In the genomic region with DNA sequence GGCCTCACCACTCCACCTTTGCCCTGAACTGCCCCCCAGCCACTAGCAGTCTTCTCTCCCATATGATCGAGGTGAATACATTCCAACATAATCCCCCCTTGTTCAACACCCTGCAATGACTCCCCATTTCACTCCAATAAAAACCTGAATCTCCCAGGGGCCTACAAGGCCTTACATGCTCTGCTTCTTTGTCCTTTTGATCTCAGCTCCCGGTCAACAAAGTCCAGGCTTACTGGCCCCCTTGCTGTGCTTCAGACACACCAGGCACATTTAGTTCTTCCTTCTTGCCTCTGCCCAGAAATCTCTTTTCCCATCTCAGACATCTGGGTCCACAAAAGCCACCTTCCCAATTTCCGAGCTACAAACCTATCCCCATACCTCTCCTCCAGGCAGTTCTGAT, we compare ENCODE assay signal across 16 cellular contexts. TPM values are rescaled to one million over a fixed set of nuclear protein-coding genes. Genes with fewer than 3 reads are reported as not detected.
DNase-seq lines count a peak whose midpoint lies in the region; ATAC-seq, FAIRE-seq and TF ChIP-seq lines count a peak whose summit lies in the region.
"Had no signal": no experiment of that assay in that cellular context is flagged by ENCODE, and none has a peak within 500 bp of the region (broad histone marks: within the 10 kb centered on the region; RNA-seq: fewer than 3 reads in every experiment).

No MANE protein-coding gene starts in this region.

- H3K9me2 ChIP-seq in Karpas-422 (replicated peaks; ENCODE audit: insufficient read depth, low read length) = no peaks in the 10 kb centered on the region

- WGBS in esophagus squamous epithelium, 2 donors = 84 to 90% methylated on average over 3 of the region's 3 CpGs

- H3K4me1 Mint-ChIP-seq in Calu3 (ENCODE audit: low read depth, unreplicated experiment) = peaks cover 74% of the 10 kb centered on the region

- H3K9me3 ChIP-seq in Karpas-422 (ENCODE audit: low read length) = no peaks in the 10 kb centered on the region
- H3K9me3 ChIP-seq in keratinocyte (ENCODE audit: control insufficient read depth, low read depth, low read length) = no peaks in the 10 kb centered on the region
- no peaks in the 10 kb centered on the region for H3K9me3 ChIP-seq in osteoblast (ENCODE audit: low read depth, low read length)
- H3K9me3 ChIP-seq in esophagus squamous epithelium = no peaks in the 10 kb centered on the region
- H3K9me3 ChIP-seq: BLaER1 treated with 17β-estradiol and CSF1 and Interleukin-3, amounts not matched to agents 10 nM and 100 nM had no signal

- no peaks in the 10 kb centered on the region for H3K27me3 ChIP-seq in Karpas-422 (ENCODE audit: low read length)
- no peaks in the 10 kb centered on the region for H3K27me3 ChIP-seq in keratinocyte (ENCODE audit: control insufficient read depth, extremely low read depth, insufficient read depth, low read length)
- H3K27me3 ChIP-seq in osteoblast (ENCODE audit: insufficient read depth, low read length) = no peaks in the 10 kb centered on the region
- H3K27me3 ChIP-seq in esophagus squamous epithelium = no peaks in the 10 kb centered on the region

- H3K4me2 ChIP-seq in Karpas-422 (ENCODE audit: low read depth, low read length, poor library complexity, severe bottlenecking) (peak overlapping the region; percentile 72), keratinocyte (ENCODE audit: control insufficient read depth, extremely low read depth, insufficient read depth, low read depth, low read length) (peak overlapping the region; percentile 81), osteoblast (ENCODE audit: insufficient read depth, low read length) (no peak overlapping the region)
- H3K4me2 ChIP-seq: BLaER1 treated with 17β-estradiol and CSF1 and Interleukin-3, amounts not matched to agents 10 nM and 100 nM had no signal

- no peaks in the 10 kb centered on the region for H3K27me3 Mint-ChIP-seq in Calu3 (ENCODE audit: unreplicated experiment)

- H3K79me2 ChIP-seq in Karpas-422 (ENCODE audit: low read length) (peaks cover 100% of the 10 kb centered on the region), keratinocyte (ENCODE audit: control insufficient read depth, insufficient read depth, low read length) (peaks cover 82% of the 10 kb centered on the region), osteoblast (ENCODE audit: insufficient read depth, low read length) (peaks cover 89% of the 10 kb centered on the region)

- peak overlapping the region; percentile 34; the same call in 1 of the 2 replicates for H3K9ac ChIP-seq in Karpas-422 (ENCODE audit: low read length)
- H3K9ac ChIP-seq in keratinocyte (ENCODE audit: control insufficient read depth, extremely low read depth, insufficient read depth, low read length) = no peak overlapping the region
- H3K9ac ChIP-seq: BLaER1 treated with 17β-estradiol and CSF1 and Interleukin-3, amounts not matched to agents 10 nM and 100 nM had no signal

- TF ChIP-seq POLR2A in esophagus squamous epithelium (IDR thresholded peaks at IDR 0.05) = no peak

- H3K9me3 Mint-ChIP-seq in Calu3 (ENCODE audit: low read depth, unreplicated experiment) = peaks cover 7% of the 10 kb centered on the region
- H3K9me3 Mint-ChIP-seq: CD8-positive, alpha-beta T cell had no signal

- H3K4me3 ChIP-seq in Karpas-422 (ENCODE audit: low read length) = no peak overlapping the region
- H3K4me3 ChIP-seq in keratinocyte (ENCODE audit: control insufficient read depth in 2 of 3, extremely low read depth in 1 of 3, insufficient read depth in 2 of 3, low read depth in 1 of 3, low read length in 3 of 3) = no peak overlapping the region
- no peak overlapping the region for H3K4me3 ChIP-seq in osteoblast (ENCODE audit: insufficient read depth, low read length)
- H3K4me3 ChIP-seq in esophagus squamous epithelium = no peak overlapping the region
- H3K4me3 ChIP-seq: BLaER1 treated with 17β-estradiol and CSF1 and Interleukin-3, amounts not matched to agents 10 nM and 100 nM had no signal

- FAIRE-seq in keratinocyte (lab: Jason Lieb, UNC) = no peak
- FAIRE-seq: H54 had no signal

- intact Hi-C loops in Calu3 (cut with micrococcal nuclease; ENCODE audit: unreplicated experiment) = no loop called here
- intact Hi-C loops in esophagus squamous epithelium (cut with DNase I) = no loop called here

- no peak for DNase-seq in Calu3
- DNase-seq in Karpas-422 = no peak
- DNase-seq in keratinocyte (ENCODE audit: low read depth, low spot score) = no peak
- DNase-seq in osteoblast (ENCODE audit: insufficient read length, low spot score, missing footprints) = no peak
- DNase-seq in activated gamma-delta T cell (lab: John Stamatoyannopoulos, UW) = no peak
- DNase-seq in esophagus squamous epithelium (lab: John Stamatoyannopoulos, UW) = no peak
- no peak for DNase-seq in GM19238 (ENCODE audit: insufficient read length, low spot score)
- DNase-seq: CD8-positive, alpha-beta T cell; DMS79; NCI-H1105 treated with DMSO at 0.1 percent for 48 hours; NCI-H1694; NK-92 treated with Interleukin-12 subunit alpha and Interleukin-12 subunit beta, amount 100 ng/mL, for 24 hours; SIG-M5 had no signal

- no peaks in the 10 kb centered on the region for H3K9me1 ChIP-seq in keratinocyte (ENCODE audit: control insufficient read depth, extremely low read depth, insufficient read depth, low read length)

- H3K4me1 ChIP-seq in Karpas-422 (ENCODE audit: low read length) (peaks cover 95% of the 10 kb centered on the region), keratinocyte (ENCODE audit: control insufficient read depth, extremely low read depth, insufficient read depth, low read length) (peaks cover 55% of the 10 kb centered on the region), osteoblast (ENCODE audit: insufficient read depth, low read length) (peaks cover 38% of the 10 kb centered on the region), esophagus squamous epithelium (peaks cover 3 to 22% (median 5%) of the 10 kb centered on the region in 3 donors)

- H3K4me3 Mint-ChIP-seq in Calu3 (ENCODE audit: low read depth, unreplicated experiment) = peak overlapping the region; percentile 51
- H3K4me3 Mint-ChIP-seq: CD8-positive, alpha-beta T cell had no signal

- H2AFZ ChIP-seq in Karpas-422 (ENCODE audit: low read length) = no peak overlapping the region
- H2AFZ ChIP-seq in keratinocyte (ENCODE audit: control insufficient read depth, low read length) = no peak overlapping the region
- H2AFZ ChIP-seq in osteoblast (ENCODE audit: low read length) = no peak overlapping the region

- no TSS peak for BruUV-seq in Calu3 (replicated peaks; lab: Mats Ljungman, UMichigan)

- ATAC-seq in GM18517 (IDR thresholded peaks at IDR 0.05; ENCODE audit: unreplicated experiment) = no peak
- ATAC-seq: CD8-positive, alpha-beta T cell had no signal

- peaks cover 13% of the 10 kb centered on the region; the same call in 1 of the 2 replicates for H4K20me1 ChIP-seq in Karpas-422 (ENCODE audit: insufficient read depth, low read depth, low read length)
- H4K20me1 ChIP-seq in keratinocyte (ENCODE audit: control insufficient read depth, extremely low read depth, insufficient read depth, low read length) = no peaks in the 10 kb centered on the region
- H4K20me1 ChIP-seq in osteoblast (ENCODE audit: insufficient read depth, low read length) = no peaks in the 10 kb centered on the region
- H4K20me1 ChIP-seq: BLaER1 treated with 17β-estradiol and CSF1 and Interleukin-3, amounts not matched to agents 10 nM and 100 nM had no signal

- H3K36me3 ChIP-seq in Karpas-422 (ENCODE audit: insufficient read depth, low read length) (peaks cover 7% of the 10 kb centered on the region; the same call in 1 of the 2 replicates), keratinocyte (ENCODE audit: control insufficient read depth in 2 of 2, extremely low read depth in 1 of 2, insufficient read depth in 2 of 2, low read length in 2 of 2) (peaks cover 5 to 31% of the 10 kb centered on the region in 2 experiments), osteoblast (ENCODE audit: insufficient read depth, low read length) (no peaks in the 10 kb centered on the region), esophagus squamous epithelium (no peaks in the 10 kb centered on the region)
- H3K36me3 ChIP-seq: BLaER1 treated with 17β-estradiol and CSF1 and Interleukin-3, amounts not matched to agents 10 nM and 100 nM had no signal

- H3K27ac Mint-ChIP-seq in Calu3 (ENCODE audit: unreplicated experiment) = peak overlapping the region; percentile 68
- H3K27ac Mint-ChIP-seq: CD8-positive, alpha-beta T cell had no signal

- CTCF ChIA-PET in Calu3 (lab: Charles Lee) = interaction anchor here (1.3 to 1.5 kb wide), 2 partner anchors 7 to 11 kb away, joined by 3 to 7 read pairs; no protein-coding TSS in a partner anchor

- peak overlapping the region; percentile 95 for H3K27ac ChIP-seq in Karpas-422 (ENCODE audit: low read length)
- peak overlapping the region; percentile 2 for H3K27ac ChIP-seq in keratinocyte (ENCODE audit: control insufficient read depth, insufficient read depth, low read length)
- H3K27ac ChIP-seq in osteoblast (ENCODE audit: low read depth, low read length) = peak overlapping the region; percentile 15
- no peak overlapping the region for H3K27ac ChIP-seq in esophagus squamous epithelium
- H3K27ac ChIP-seq: BLaER1 treated with 17β-estradiol and CSF1 and Interleukin-3, amounts not matched to agents 10 nM and 100 nM had no signal

- dilution Hi-C loops in keratinocyte (cut with MboI; ENCODE audit: extremely low pct_ligation_motif_present, low sequenced_read_pairs) = no loop called here

- TF ChIP-seq CTCF in Calu3 (IDR thresholded peaks at IDR 0.05; ENCODE audit: unreplicated experiment) (no peak), keratinocyte (optimal IDR thresholded peaks at IDR 0.05 in 1 of 3, IDR thresholded peaks at IDR 0.05 in 1 of 3, conservative IDR thresholded peaks at IDR 0.05 in 1 of 3; ENCODE audit: extremely low read depth in 1 of 3, insufficient read depth in 2 of 3, low read length in 3 of 3) (no peak), osteoblast (IDR thresholded peaks at IDR 0.05; ENCODE audit: extremely low read depth, low read depth, low read length) (no peak), esophagus squamous epithelium (IDR thresholded peaks at IDR 0.05) (no peak)

- peaks cover 51% of the 10 kb centered on the region for H3K36me3 Mint-ChIP-seq in Calu3 (ENCODE audit: insufficient read depth, unreplicated experiment)
- H3K36me3 Mint-ChIP-seq: CD8-positive, alpha-beta T cell had no signal

RNA-seq across cellular contexts. Expression of a gene that starts 14.0 kb away (rescaled TPM):
- total RNA-seq in Calu3 (2022) (242 and 249 TPM in 2 replicates), osteoblast (55.0 and 61.9 TPM in 2 replicates), esophagus squamous epithelium (10 to 100 TPM in 3 of 4 donors, 1 to 10 TPM in 1; 3.8 to 25.0 (median 18.6) TPM)
- 118 and 158 TPM in 2 replicates for total RNA-seq in Karpas-422 (2014; rRNA removed; shearing (Covaris generic); ENCODE audit: low replicate concordance)
- 99.8 to 119 TPM (median 117 TPM) in 3 replicates for polyA plus RNA-seq in keratinocyte
- 34.1 TPM for polyA plus RNA-seq in keratinocyte (2011; ENCODE audit: low read depth)
- 24.7 and 50.5 TPM in 2 replicates for polyA plus RNA-seq in keratinocyte (2011; cell fraction: cytosol; rRNA removed)
- 132 and 150 TPM in 2 replicates for polyA plus RNA-seq in keratinocyte (2011; cell fraction: nucleus; rRNA removed)
- 32.0 and 81.0 TPM in 2 replicates for polyA plus RNA-seq in keratinocyte (2012; ENCODE audit: low replicate concordance)
- polyA minus RNA-seq in keratinocyte = 224 to 424 TPM (median 361 TPM) in 3 replicates
- 122 TPM for polyA minus RNA-seq in keratinocyte (2011; cell fraction: cytosol; rRNA and poly(A)+ RNA removed)
- 390 and 658 TPM in 2 replicates for polyA minus RNA-seq in keratinocyte (2011; cell fraction: nucleus; rRNA and poly(A)+ RNA removed)
- total RNA-seq: CD8-positive, alpha-beta T cell had no signal

Comparison
In these comparisons a context has a peak if more than half of its experiments do, and no peak if none do; other contexts are left out.
1. H3K27ac ChIP-seq: peak in Karpas-422 (single experiment), keratinocyte (single experiment) and osteoblast (single experiment); none in esophagus squamous epithelium (0 of 4).